In genomic region chr2:45753381-45753780, GRCh38 we compare ENCODE assay signal across 27 cellular contexts.
"Had no signal": no experiment of that assay in that cellular context is flagged by ENCODE, and none has a peak within 500 bp of the region (broad histone marks: within the 10 kb centered on the region; RNA-seq: fewer than 3 reads in every experiment).

No MANE protein-coding gene starts in this region.

- H3K36me3 Mint-ChIP-seq: mesothelial cell of epicardium; natural killer cell treated with Interleukin-12 subunit alpha and Interleukin-12 subunit beta and Interleukin-15 and Interleukin-18, amount 100 ng/mL, for 72 hours; stimulated activated memory B cell treated with anti-CD40 and anti-IgM and Interleukin-4, amounts not matched to agents 10 μg/mL and 1 μg/mL and 100 μg/mL, for 72 hours had no signal

- H3K4me3 Mint-ChIP-seq: mesothelial cell of epicardium; naive thymus-derived CD4-positive, alpha-beta T cell; natural killer cell treated with Interleukin-12 subunit alpha and Interleukin-12 subunit beta and Interleukin-15 and Interleukin-18, amount 100 ng/mL, for 72 hours; stimulated activated memory B cell treated with anti-CD40 and anti-IgM and Interleukin-4, amounts not matched to agents 10 μg/mL and 1 μg/mL and 100 μg/mL, for 72 hours; stimulated activated naive CD8-positive, alpha-beta T cell treated with anti-CD3 and anti-CD28 coated beads, Interleukin-15, amount 100 ng/mL, for 72 hours had no signal

- H3K27me3 Mint-ChIP-seq: naive thymus-derived CD4-positive, alpha-beta T cell; natural killer cell treated with Interleukin-12 subunit alpha and Interleukin-12 subunit beta and Interleukin-15 and Interleukin-18, amount 100 ng/mL, for 72 hours; stimulated activated memory B cell treated with anti-CD40 and anti-IgM and Interleukin-4, amounts not matched to agents 10 μg/mL and 1 μg/mL and 100 μg/mL, for 72 hours; stimulated activated naive CD8-positive, alpha-beta T cell treated with anti-CD3 and anti-CD28 coated beads, Interleukin-15, amount 100 ng/mL, for 72 hours had no signal

- H3K27ac Mint-ChIP-seq: mesothelial cell of epicardium; natural killer cell treated with Interleukin-12 subunit alpha and Interleukin-12 subunit beta and Interleukin-15 and Interleukin-18, amount 100 ng/mL, for 72 hours; stimulated activated memory B cell treated with anti-CD40 and anti-IgM and Interleukin-4, amounts not matched to agents 10 μg/mL and 1 μg/mL and 100 μg/mL, for 72 hours; stimulated activated naive CD8-positive, alpha-beta T cell treated with anti-CD3 and anti-CD28 coated beads, Interleukin-15, amount 100 ng/mL, for 72 hours had no signal

- H3K9me3 ChIP-seq: left lung, lower lobe of right lung, pancreas, prostate gland, spleen, tibial nerve, upper lobe of left lung, vagina had no signal

- H3K4me1 ChIP-seq: pancreas, prostate gland had no signal

- ATAC-seq: left cardiac atrium; naive thymus-derived CD4-positive, alpha-beta T cell; natural killer cell treated with Interleukin-12 subunit alpha and Interleukin-12 subunit beta and Interleukin-15 and Interleukin-18, amount 100 ng/mL, for 72 hours; right cardiac atrium; stimulated activated memory B cell treated with anti-CD40 and anti-IgM and Interleukin-4, amounts not matched to agents 10 μg/mL and 1 μg/mL and 100 μg/mL, for 72 hours; stimulated activated naive CD8-positive, alpha-beta T cell treated with anti-CD3 and anti-CD28 coated beads, Interleukin-15, amount 100 ng/mL, for 72 hours had no signal

- H3K9me3 Mint-ChIP-seq: natural killer cell treated with Interleukin-12 subunit alpha and Interleukin-12 subunit beta and Interleukin-15 and Interleukin-18, amount 100 ng/mL, for 72 hours; stimulated activated memory B cell treated with anti-CD40 and anti-IgM and Interleukin-4, amounts not matched to agents 10 μg/mL and 1 μg/mL and 100 μg/mL, for 72 hours; stimulated activated naive CD8-positive, alpha-beta T cell treated with anti-CD3 and anti-CD28 coated beads, Interleukin-15, amount 100 ng/mL, for 72 hours had no signal

- H3K4me3 ChIP-seq: left lung, lower lobe of right lung, pancreas, prostate gland, skin epidermis, spleen, tibial nerve, upper lobe of left lung, vagina had no signal

- H3K27ac ChIP-seq: left lung, lower lobe of right lung, pancreas, prostate gland, spleen, upper lobe of left lung, vagina had no signal

- DNase-seq: hippocampal formation; kidney glomerular epithelial cell; left cardiac atrium; left lung; lower lobe of right lung; mesendoderm; naive thymus-derived CD4-positive, alpha-beta T cell; nucleus accumbens; pancreas; posterior cingulate gyrus; retina; right cardiac atrium; spleen; stimulated activated CD4-positive, alpha-beta T cell treated with anti-CD3 and anti-CD28 coated beads, Interleukin-2, amount 100 ng/mL, for 48 hours; stimulated activated CD4-positive, alpha-beta T cell treated with anti-CD3 and anti-CD28 coated beads, Interleukin-4, amount 100 ng/mL, for 4 hours; stimulated activated CD8-positive, alpha-beta memory T cell treated with anti-CD3 and anti-CD28 coated beads, Interleukin-4, amount 100 ng/mL, for 48 hours; stimulated activated naive CD4-positive, alpha-beta T cell treated with Interleukin-2 at 50 U/mL for 16 hours; stimulated activated naive CD8-positive, alpha-beta T cell treated with anti-CD3 and anti-CD28 coated beads, Interleukin-15, amount 100 ng/mL, for 72 hours; substantia nigra; upper lobe of left lung had no signal

- H3K36me3 ChIP-seq: left lung, lower lobe of right lung, pancreas, prostate gland, spleen, tibial nerve, upper lobe of left lung, vagina had no signal
